13 cellular contexts compared by ENCODE assay signal in genomic region chr7:157874870-157875229, GRCh38.
A peak's percentile ranks its signal among the peaks of the same experiment; 100 is the strongest.
DNase-seq lines count a peak whose midpoint lies in the region; ATAC-seq, FAIRE-seq and TF ChIP-seq lines count a peak whose summit lies in the region.
"Had no signal": no experiment of that assay in that cellular context is flagged by ENCODE, and none has a peak within 500 bp of the region (broad histone marks: within the 10 kb centered on the region; RNA-seq: fewer than 3 reads in every experiment).

No MANE protein-coding gene starts in this region.

- H3K79me2 ChIP-seq in hepatocyte, result no peaks in the 10 kb centered on the region

- no peaks in the 10 kb centered on the region for H3K4me1 ChIP-seq in hepatocyte (ENCODE audit: insufficient read depth)

- H2AFZ ChIP-seq in hepatocyte, result no peak overlapping the region

- TF ChIP-seq CTCF in natural killer cell (IDR thresholded peaks at IDR 0.05) (no peak), hepatocyte (IDR thresholded peaks at IDR 0.05; ENCODE audit: poor library complexity) (no peak)

- peak overlapping the region; percentile 51 for H3K4me2 ChIP-seq in hepatocyte

- H3K4me3 Mint-ChIP-seq in natural killer cell, result no peak overlapping the region
- H3K4me3 Mint-ChIP-seq in natural killer cell treated with Interleukin-12 subunit alpha and Interleukin-12 subunit beta and Interleukin-15 and Interleukin-18, amount 100 ng/mL, for 72 hours, result no peak overlapping the region
- H3K4me3 Mint-ChIP-seq in activated CD4-positive, alpha-beta memory T cell treated with anti-CD3 and anti-CD28 coated beads, Interleukin-2, amount 10 ng/mL, durations not matched to agents 7 days and 5 days, result peak overlapping the region; percentile 68
- H3K4me3 Mint-ChIP-seq: activated B cell treated with CpG ODN at 0.5 μM for 24 hours had no signal

- DNase-seq in natural killer cell (no peak), hepatocyte (ENCODE audit: low spot score) (no peak), urothelium cell line (ENCODE audit: low spot score) (no peak), NCI-H2081 (lab: John Stamatoyannopoulos, UW) (no peak), occipital lobe (lab: John Stamatoyannopoulos, UW) (no peak), GM12891 (ENCODE audit: insufficient read length, low spot score) (no peak)
- no peak for DNase-seq in natural killer cell treated with Interleukin-12 subunit alpha and Interleukin-12 subunit beta and Interleukin-15 and Interleukin-18, amount 100 ng/mL, for 72 hours (ENCODE audit: low spot score)
- no peak for DNase-seq in activated CD4-positive, alpha-beta memory T cell treated with anti-CD3 and anti-CD28 coated beads, Interleukin-2, amount 10 ng/mL, durations not matched to agents 7 days and 5 days
- DNase-seq: activated B cell treated with CpG ODN at 0.5 μM for 24 hours, upper lobe of left lung had no signal

- no peak overlapping the region for H3K27ac Mint-ChIP-seq in natural killer cell
- no peak overlapping the region for H3K27ac Mint-ChIP-seq in natural killer cell treated with Interleukin-12 subunit alpha and Interleukin-12 subunit beta and Interleukin-15 and Interleukin-18, amount 100 ng/mL, for 72 hours
- H3K27ac Mint-ChIP-seq in activated CD4-positive, alpha-beta memory T cell treated with anti-CD3 and anti-CD28 coated beads, Interleukin-2, amount 10 ng/mL, durations not matched to agents 7 days and 5 days, result no peak overlapping the region
- H3K27ac Mint-ChIP-seq: activated B cell treated with CpG ODN at 0.5 μM for 24 hours had no signal

- H3K9me3 ChIP-seq in hepatocyte (ENCODE audit: low read depth), result no peaks in the 10 kb centered on the region
- H3K9me3 ChIP-seq: upper lobe of left lung had no signal

- no peaks in the 10 kb centered on the region for H3K9me3 Mint-ChIP-seq in natural killer cell
- H3K9me3 Mint-ChIP-seq in natural killer cell treated with Interleukin-12 subunit alpha and Interleukin-12 subunit beta and Interleukin-15 and Interleukin-18, amount 100 ng/mL, for 72 hours, result no peaks in the 10 kb centered on the region
- peaks cover 5% of the 10 kb centered on the region for H3K9me3 Mint-ChIP-seq in activated CD4-positive, alpha-beta memory T cell treated with anti-CD3 and anti-CD28 coated beads, Interleukin-2, amount 10 ng/mL, durations not matched to agents 7 days and 5 days
- H3K9me3 Mint-ChIP-seq: activated B cell treated with CpG ODN at 0.5 μM for 24 hours had no signal

- CTCF ChIA-PET in activated CD4-positive, alpha-beta memory T cell treated with anti-CD3 and anti-CD28 coated beads, Interleukin-2, amount 10 ng/mL, durations not matched to agents 7 days and 5 days (lab: Charles Lee), result interaction anchor here (1.4 kb wide), 1 partner anchor 443 kb away, joined by 4 read pairs; no protein-coding TSS in a partner anchor

- ATAC-seq in natural killer cell, result peak in 2 of 3 donors; percentile 18 to 29
- no peak for ATAC-seq in natural killer cell treated with Interleukin-12 subunit alpha and Interleukin-12 subunit beta and Interleukin-15 and Interleukin-18, amount 100 ng/mL, for 72 hours
- ATAC-seq: SK-N-SH treated with all-trans-retinoic acid at 6 μM for 48 hours had no signal

- no peak overlapping the region for H3K4me3 ChIP-seq in hepatocyte
- H3K4me3 ChIP-seq: upper lobe of left lung had no signal

- no peak for TF ChIP-seq POLR2A in GM12891 (IDR thresholded peaks at IDR 0.05; ENCODE audit: low read depth, low read length)

- no peaks in the 10 kb centered on the region for H4K20me1 ChIP-seq in hepatocyte (ENCODE audit: insufficient read depth, poor library complexity, severe bottlenecking)

- FAIRE-seq in urothelium cell line (lab: Jason Lieb, UNC), result peak; percentile 50
- FAIRE-seq in GM12891 (lab: Jason Lieb, UNC), result no peak
- FAIRE-seq: GM12892 had no signal

- no peak overlapping the region for H3K27ac ChIP-seq in hepatocyte
- H3K27ac ChIP-seq: epithelial cell of prostate, upper lobe of left lung had no signal

- POLR2A ChIA-PET in activated CD4-positive, alpha-beta memory T cell treated with anti-CD3 and anti-CD28 coated beads, Interleukin-2, amount 10 ng/mL, durations not matched to agents 7 days and 5 days (lab: Charles Lee), result no interaction called here

- H3K4me1 Mint-ChIP-seq in natural killer cell, result peaks cover 0 to 16% of the 10 kb centered on the region in 2 donors
- peaks cover 0 to 5% of the 10 kb centered on the region in 2 donors for H3K4me1 Mint-ChIP-seq in natural killer cell treated with Interleukin-12 subunit alpha and Interleukin-12 subunit beta and Interleukin-15 and Interleukin-18, amount 100 ng/mL, for 72 hours (ENCODE audit: low read depth in 2 of 2)
- H3K4me1 Mint-ChIP-seq in activated CD4-positive, alpha-beta memory T cell treated with anti-CD3 and anti-CD28 coated beads, Interleukin-2, amount 10 ng/mL, durations not matched to agents 7 days and 5 days, result peaks cover 11% of the 10 kb centered on the region

- no peaks in the 10 kb centered on the region for H3K36me3 ChIP-seq in hepatocyte (replicated peaks; ENCODE audit: insufficient read depth, low read depth)
- H3K36me3 ChIP-seq: upper lobe of left lung had no signal

- no peaks in the 10 kb centered on the region for H3K9me2 ChIP-seq in hepatocyte (replicated peaks; ENCODE audit: insufficient read depth)

- H3K27me3 ChIP-seq in hepatocyte, result no peaks in the 10 kb centered on the region
- H3K27me3 ChIP-seq: upper lobe of left lung had no signal

- no peaks in the 10 kb centered on the region for H3K36me3 Mint-ChIP-seq in natural killer cell
- no peaks in the 10 kb centered on the region for H3K36me3 Mint-ChIP-seq in natural killer cell treated with Interleukin-12 subunit alpha and Interleukin-12 subunit beta and Interleukin-15 and Interleukin-18, amount 100 ng/mL, for 72 hours
- H3K36me3 Mint-ChIP-seq in activated CD4-positive, alpha-beta memory T cell treated with anti-CD3 and anti-CD28 coated beads, Interleukin-2, amount 10 ng/mL, durations not matched to agents 7 days and 5 days (ENCODE audit: low read depth), result no peaks in the 10 kb centered on the region

- intact Hi-C loops in natural killer cell (cut with micrococcal nuclease), result no loop called here

- 63% methylated on average over 12 of the region's 12 CpGs for WGBS in hepatocyte (ENCODE audit: low lambda C conversion rate, missing lambda C conversion rate)

- peaks cover 0 to 3% of the 10 kb centered on the region in 2 donors for H3K27me3 Mint-ChIP-seq in natural killer cell (ENCODE audit: low read depth in 2 of 2)
- peaks cover 5 to 7% of the 10 kb centered on the region in 2 donors for H3K27me3 Mint-ChIP-seq in natural killer cell treated with Interleukin-12 subunit alpha and Interleukin-12 subunit beta and Interleukin-15 and Interleukin-18, amount 100 ng/mL, for 72 hours
- peaks cover 2% of the 10 kb centered on the region for H3K27me3 Mint-ChIP-seq in activated CD4-positive, alpha-beta memory T cell treated with anti-CD3 and anti-CD28 coated beads, Interleukin-2, amount 10 ng/mL, durations not matched to agents 7 days and 5 days
- H3K27me3 Mint-ChIP-seq: activated B cell treated with CpG ODN at 0.5 μM for 24 hours had no signal

TF ChIP-seq in GM12891, 5 proteins besides CTCF, POLR2A, EP300 and RAD21:
- TF ChIP-seq TAF1 (IDR thresholded peaks at IDR 0.05; ENCODE audit: low read depth, low read length) (no peak), SPI1 (IDR thresholded peaks at IDR 0.05; ENCODE audit: low read depth, low read length) (no peak), POU2F2 (IDR thresholded peaks at IDR 0.05; ENCODE audit: low read depth, low read length) (no peak), PAX5 (IDR thresholded peaks at IDR 0.05; ENCODE audit: insufficient read depth, low read length, severe bottlenecking) (no peak), POLR2AphosphoS5 (IDR thresholded peaks at IDR 0.05; ENCODE audit: low read depth, low read length) (no peak)

Comparison
In these comparisons a context has a peak if more than half of its experiments do, and no peak if none do; other contexts are left out.
1. ATAC-seq: peak in natural killer cell (2 of 3); none in natural killer cell treated with Interleukin-12 subunit alpha and Interleukin-12 subunit beta and Interleukin-15 and Interleukin-18, amount 100 ng/mL, for 72 hours (0 of 2).